ENCODE assay signal across 10 cellular contexts in genomic region chr9:125446581-125447094, GRCh38.
DNase-seq lines count a peak whose midpoint lies in the region; ATAC-seq and TF ChIP-seq lines count a peak whose summit lies in the region.
"Had no signal": no experiment of that assay in that cellular context is flagged by ENCODE, and none has a peak within 500 bp of the region (broad histone marks: within the 10 kb centered on the region; RNA-seq: fewer than 3 reads in every experiment).

No MANE protein-coding gene starts in this region.

- CTCF ChIA-PET in CD8-positive, alpha-beta T cell (lab: Charles Lee) = no interaction called here

- no peak for TF ChIP-seq CTCF in CD8-positive, alpha-beta T cell (IDR thresholded peaks at IDR 0.05)

- no peaks in the 10 kb centered on the region for H3K4me1 ChIP-seq in CD8-positive, alpha-beta T cell (ENCODE audit: insufficient read depth, low read length)
- H3K4me1 ChIP-seq: right lobe of liver had no signal

- no peak overlapping the region for H3K4me3 ChIP-seq in CD8-positive, alpha-beta T cell (ENCODE audit: low read depth, low read length)
- H3K4me3 ChIP-seq: right lobe of liver, upper lobe of left lung had no signal

- no peaks in the 10 kb centered on the region for H3K27me3 Mint-ChIP-seq in CD8-positive, alpha-beta T cell (ENCODE audit: low read depth)

- no peaks in the 10 kb centered on the region for H3K27me3 ChIP-seq in CD8-positive, alpha-beta T cell (ENCODE audit: insufficient read depth, low read length)
- H3K27me3 ChIP-seq: right lobe of liver, upper lobe of left lung had no signal

- H3K27ac ChIP-seq in CD8-positive, alpha-beta T cell (ENCODE audit: low read depth, low read length) = no peak overlapping the region
- H3K27ac ChIP-seq: right lobe of liver, upper lobe of left lung had no signal

- POLR2A ChIA-PET in CD8-positive, alpha-beta T cell (lab: Charles Lee) = no interaction called here

- H3K36me3 Mint-ChIP-seq in CD8-positive, alpha-beta T cell = peaks cover 51% of the 10 kb centered on the region

- no peaks in the 10 kb centered on the region for H3K4me1 Mint-ChIP-seq in CD8-positive, alpha-beta T cell (ENCODE audit: low read depth)

- no peak for DNase-seq in CD8-positive, alpha-beta T cell
- DNase-seq in activated CD4-positive, alpha-beta T cell treated with anti-CD3 and anti-CD28 coated beads, Interleukin-2, amount 50 U/mL, for 48 hours = no peak
- DNase-seq in OCI-M1 (lab: John Stamatoyannopoulos, UW) (no peak), left lobe of liver (ENCODE audit: low spot score) (no peak)
- DNase-seq: right lobe of liver had no signal

- no peaks in the 10 kb centered on the region for H3K9me3 Mint-ChIP-seq in CD8-positive, alpha-beta T cell

- no peaks in the 10 kb centered on the region for H3K36me3 ChIP-seq in CD8-positive, alpha-beta T cell (ENCODE audit: insufficient read depth, low read length)

- H3K9me3 ChIP-seq in CD8-positive, alpha-beta T cell (ENCODE audit: low read length) = no peaks in the 10 kb centered on the region
- H3K9me3 ChIP-seq: right lobe of liver, upper lobe of left lung had no signal

- no peak overlapping the region for H3K27ac Mint-ChIP-seq in CD8-positive, alpha-beta T cell

- intact Hi-C loops in CD8-positive, alpha-beta T cell (cut with DNase I, micrococcal nuclease) = no loop called here

- ATAC-seq in GM18508 (IDR thresholded peaks at IDR 0.05; ENCODE audit: insufficient read depth, unreplicated experiment) = peak; percentile 81
- ATAC-seq in GM21447 (IDR thresholded peaks at IDR 0.05; ENCODE audit: unreplicated experiment) = peak; percentile 92
- peak; percentile 92 for ATAC-seq in HG03432 (IDR thresholded peaks at IDR 0.05; ENCODE audit: unreplicated experiment)
- peak; percentile 56 for ATAC-seq in esophagus mucosa
- ATAC-seq in CD8-positive, alpha-beta T cell = no peak
- ATAC-seq in left lobe of liver = no peak
- ATAC-seq: right lobe of liver had no signal

- no peak overlapping the region for H3K4me3 Mint-ChIP-seq in CD8-positive, alpha-beta T cell

Comparison
In these comparisons a context has a peak if more than half of its experiments do, and no peak if none do; other contexts are left out.
1. ATAC-seq: peak in GM18508 (single experiment), GM21447 (single experiment), HG03432 (single experiment) and esophagus mucosa (single experiment); none in CD8-positive, alpha-beta T cell (single experiment) and left lobe of liver (single experiment).